31 cellular contexts compared by ENCODE assay signal in the genomic region with DNA sequence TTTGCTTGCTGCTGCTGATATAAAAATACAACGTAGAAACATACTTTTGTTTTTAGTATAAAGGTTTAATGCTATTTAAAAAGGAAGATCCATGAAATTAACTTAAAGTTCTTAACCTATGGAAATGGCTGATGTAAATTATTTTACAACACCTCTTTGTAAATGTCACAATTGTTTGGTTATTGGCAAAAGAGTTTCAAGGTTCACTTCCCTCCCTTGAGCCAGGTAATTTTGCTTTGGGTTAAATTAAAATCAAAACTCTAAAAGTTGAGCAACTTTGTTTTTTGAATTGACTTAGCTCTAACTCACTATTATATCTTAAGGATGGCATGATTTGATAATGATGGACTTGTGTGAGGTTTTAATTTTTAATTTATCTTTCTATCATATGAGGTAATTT. TPM values are rescaled to one million over a fixed set of nuclear protein-coding genes. Genes with fewer than 3 reads are reported as not detected.
"Had no signal": no experiment of that assay in that cellular context is flagged by ENCODE, and none has a peak within 500 bp of the region (broad histone marks: within the 10 kb centered on the region; RNA-seq: fewer than 3 reads in every experiment).

No MANE protein-coding gene starts in this region.

- H3K4me3 ChIP-seq: neural progenitor cell, ovary, psoas muscle, skin epidermis, smooth muscle cell, spleen, stomach, thoracic aorta, thyroid gland, tibial nerve, upper lobe of left lung, vagina had no signal

- H3K27ac ChIP-seq: neural progenitor cell, ovary, parathyroid adenoma, psoas muscle, skin epidermis, spleen, stomach, thoracic aorta, thyroid gland, tibial nerve, upper lobe of left lung, vagina had no signal

- H2AFZ ChIP-seq: neural progenitor cell, parathyroid adenoma had no signal

- H3K4me2 ChIP-seq: neural progenitor cell, smooth muscle cell had no signal

- H3K27me3 ChIP-seq: neural progenitor cell, ovary, stomach, thyroid gland, tibial nerve, upper lobe of left lung, vagina had no signal

- H3K79me2 ChIP-seq: parathyroid adenoma had no signal

- H3K4me1 ChIP-seq: neural progenitor cell, parathyroid adenoma, psoas muscle, spleen, stomach, thyroid gland, tibial nerve, upper lobe of left lung, vagina had no signal

- FAIRE-seq: urothelium cell line had no signal

- DNase-seq: natural killer cell; occipital lobe; ovary; posterior cingulate gyrus; psoas muscle; right cardiac atrium; spleen; stimulated activated CD4-positive, alpha-beta T cell treated with anti-CD3 and anti-CD28 coated beads, Interleukin-12 subunit alpha, Interleukin-12 subunit beta, amount 100 ng/mL, for 4 hours; stimulated activated CD4-positive, alpha-beta T cell treated with anti-CD3 and anti-CD28 coated beads, Interleukin-1b, Interleukin-23, amount 100 ng/mL, for 48 hours; stimulated activated CD4-positive, alpha-beta T cell treated with anti-CD3 and anti-CD28 coated beads, Interleukin-4, amount 100 ng/mL, for 1 hour; stimulated activated naive B cell treated with anti-CD40 and anti-IgM and Interleukin-4, amounts not matched to agents 10 μg/mL and 1 μg/mL and 100 μg/mL, for 72 hours; stimulated activated naive CD4-positive, alpha-beta T cell treated with Interleukin-2 at 50 U/mL for 16 hours; stomach; thyroid gland; trophoblast cell; upper lobe of left lung had no signal

- H3K9ac ChIP-seq: neural progenitor cell, parathyroid adenoma had no signal

- ATAC-seq: natural killer cell; psoas muscle; right cardiac atrium; sciatic nerve; stimulated activated effector memory CD8-positive, alpha-beta T cell treated with anti-CD3 and anti-CD28 coated beads, Interleukin-12 subunit alpha, Interleukin-12 subunit beta, amount 100 ng/mL, for 72 hours had no signal

- H3K9me3 ChIP-seq: ovary, psoas muscle, thoracic aorta, thyroid gland, upper lobe of left lung, vagina had no signal

- H3K36me3 ChIP-seq: neural progenitor cell, ovary, spleen, stomach, thoracic aorta, thyroid gland, tibial nerve, upper lobe of left lung, vagina had no signal

RNA-seq across cellular contexts. Expression of a gene that starts 39.2 kb away (rescaled TPM):
- total RNA-seq: natural killer cell, occipital lobe, osteoblast, progenitor cell of endocrine pancreas, psoas muscle, right cardiac atrium, sciatic nerve, spleen, subcutaneous adipose tissue, temporal lobe, thoracic aorta, thyroid gland, tibial nerve had no signal
- polyA plus RNA-seq: neural cell, ovary, right cardiac atrium, smooth muscle cell, spleen had no signal
